ENCODE assay signal across 13 cellular contexts in genomic region chr22:39690901-39691620, GRCh38.
DNase-seq lines count a peak whose midpoint lies in the region; ATAC-seq and TF ChIP-seq lines count a peak whose summit lies in the region.
"Had no signal": no experiment of that assay in that cellular context is flagged by ENCODE, and none has a peak within 500 bp of the region (broad histone marks: within the 10 kb centered on the region; RNA-seq: fewer than 3 reads in every experiment).

No MANE protein-coding gene starts in this region.

- H3K9me3 ChIP-seq in A673 (ENCODE audit: low read depth, low read length, poor library complexity, severe bottlenecking) (no peaks in the 10 kb centered on the region), neuronal stem cell (replicated peaks in 1 of 2; ENCODE audit: control insufficient read depth in 2 of 2, insufficient read depth in 1 of 2, low read depth in 1 of 2, low read length in 2 of 2) (no peaks in the 10 kb centered on the region)
- H3K9me3 ChIP-seq: transverse colon had no signal

- peak overlapping the region; percentile 95 for H2AK5ac ChIP-seq in neuronal stem cell (ENCODE audit: low read depth, low read length)

- no peaks in the 10 kb centered on the region for H3K79me2 ChIP-seq in GM23338 (replicated peaks; ENCODE audit: insufficient read depth)

- BruUV-seq in A673 (replicated peaks; lab: Mats Ljungman, UMichigan) = no TSS peak

- TF ChIP-seq CTCF in A673 (conservative IDR thresholded peaks at IDR 0.05; ENCODE audit: low read depth, low read length) (no peak), GM23338 (conservative IDR thresholded peaks at IDR 0.05; ENCODE audit: low read depth in 2 of 2) (no peak)

- H3K27me3 Mint-ChIP-seq in GM23338 (ENCODE audit: insufficient read depth, low read depth, poor library complexity) = peaks cover 8% of the 10 kb centered on the region

- H3K9me2 ChIP-seq in GM23338 (ENCODE audit: insufficient read depth) = no peaks in the 10 kb centered on the region

- no peaks in the 10 kb centered on the region for H3K36me3 Mint-ChIP-seq in GM23338 (ENCODE audit: low read depth)
- H3K36me3 Mint-ChIP-seq: CD8-positive, alpha-beta memory T cell had no signal

- H3K4me2 ChIP-seq in GM23338 (0 out of 2 replicates have a peak overlapping the region, but pooled peaks have one; percentile 41), neuronal stem cell (ENCODE audit: insufficient read depth, low read length, poor library complexity, severe bottlenecking) (no peak overlapping the region)

- H4K91ac ChIP-seq in neuronal stem cell (ENCODE audit: low read depth, low read length, poor library complexity) = no peak overlapping the region

- H3K27ac ChIP-seq in A673 (ENCODE audit: low read depth, low read length, poor library complexity, severe bottlenecking) (no peak overlapping the region), GM23338 (ENCODE audit: low read depth) (no peak overlapping the region), neuronal stem cell (replicated peaks; ENCODE audit: low read length) (no peak overlapping the region)
- H3K27ac ChIP-seq: skin epidermis, transverse colon had no signal

- no peaks in the 10 kb centered on the region for H3F3A ChIP-seq in GM23338 (replicated peaks; ENCODE audit: low read depth)

- H3K9me3 Mint-ChIP-seq in GM23338 = no peaks in the 10 kb centered on the region

- peak overlapping the region; percentile 90 for H3K18ac ChIP-seq in neuronal stem cell (ENCODE audit: low read length)

- H3K14ac ChIP-seq in neuronal stem cell (ENCODE audit: low read length) = peak overlapping the region; percentile 78

- no peak overlapping the region for H4K8ac ChIP-seq in neuronal stem cell (ENCODE audit: low read depth, low read length)

- CTCF ChIA-PET in A673 (lab: Charles Lee) = no interaction called here

- H3K23ac ChIP-seq in neuronal stem cell (ENCODE audit: low read depth, low read length, poor library complexity) = no peak overlapping the region

- H2BK15ac ChIP-seq in neuronal stem cell (ENCODE audit: low read length) = peak overlapping the region; percentile 92

- peak overlapping the region; percentile 85 for H2AFZ ChIP-seq in GM23338
- peak overlapping the region; percentile 80 for H2AFZ ChIP-seq in neuronal stem cell (ENCODE audit: low read length)

- H3K79me1 ChIP-seq in neuronal stem cell (ENCODE audit: low read depth, low read length) = no peaks in the 10 kb centered on the region

- H2BK5ac ChIP-seq in neuronal stem cell (ENCODE audit: low read length) = no peak overlapping the region

- POLR2A ChIA-PET in A673 (lab: Charles Lee; ENCODE audit: low non-redundant PET) = no interaction called here

- peak overlapping the region; percentile 26 for H3K9ac ChIP-seq in neuronal stem cell (ENCODE audit: low read depth, low read length, poor library complexity)

- H3K27me3 ChIP-seq in A673 (replicated peaks; ENCODE audit: insufficient read depth, low read depth, low read length, poor library complexity) (no peaks in the 10 kb centered on the region), GM23338 (ENCODE audit: insufficient read depth) (no peaks in the 10 kb centered on the region), neuronal stem cell (ENCODE audit: control insufficient read depth in 3 of 3, insufficient read depth in 3 of 3, low read depth in 1 of 3, low read length in 3 of 3) (peaks cover 0 to 11% (median 0%) of the 10 kb centered on the region in 3 experiments)

- H3K4me1 ChIP-seq in A673 (ENCODE audit: insufficient read depth, low read length, poor library complexity, severe bottlenecking) (peaks cover 22% of the 10 kb centered on the region), GM23338 (ENCODE audit: insufficient read depth) (no peaks in the 10 kb centered on the region), neuronal stem cell (ENCODE audit: control insufficient read depth in 2 of 2, insufficient read depth in 1 of 2, low read depth in 1 of 2, low read length in 2 of 2) (peaks cover 15 to 20% of the 10 kb centered on the region in 2 donors)
- H3K4me1 ChIP-seq: transverse colon had no signal

- H3K4ac ChIP-seq in neuronal stem cell (ENCODE audit: low read length) = no peak overlapping the region

- peak; percentile 70 for ATAC-seq in GM23338
- no peak for ATAC-seq in GM21526 (IDR thresholded peaks at IDR 0.05; ENCODE audit: low FRiP score, unreplicated experiment)
- no peak for ATAC-seq in HG03571 (IDR thresholded peaks at IDR 0.05; ENCODE audit: unreplicated experiment)
- no peak for ATAC-seq in HG02759 (IDR thresholded peaks at IDR 0.05; ENCODE audit: unreplicated experiment)

- H3K36me3 ChIP-seq in A673 (ENCODE audit: insufficient read depth, low read length, poor library complexity, severe bottlenecking) = no peaks in the 10 kb centered on the region
- no peaks in the 10 kb centered on the region for H3K36me3 ChIP-seq in GM23338 (ENCODE audit: insufficient read depth)
- H3K36me3 ChIP-seq in neuronal stem cell (replicated peaks in 1 of 2; ENCODE audit: control insufficient read depth in 2 of 2, insufficient read depth in 2 of 2, low read length in 2 of 2) = no peaks in the 10 kb centered on the region
- H3K36me3 ChIP-seq: transverse colon had no signal

- H3K4me1 Mint-ChIP-seq in GM23338 = peaks cover 10% of the 10 kb centered on the region; the same call in 1 of the 3 replicates

- H3K27ac Mint-ChIP-seq in GM23338 = no peak overlapping the region
- H3K27ac Mint-ChIP-seq: CD8-positive, alpha-beta memory T cell had no signal

- intact Hi-C loops in A673 (cut with micrococcal nuclease; ENCODE audit: unreplicated experiment) = no loop called here

- peak overlapping the region; percentile 68 for H2BK120ac ChIP-seq in neuronal stem cell (ENCODE audit: low read depth, low read length)

- H2BK12ac ChIP-seq in neuronal stem cell (ENCODE audit: low read length) = peak overlapping the region; percentile 79

- no peak overlapping the region for H3K4me3 Mint-ChIP-seq in GM23338
- H3K4me3 Mint-ChIP-seq: CD8-positive, alpha-beta memory T cell had no signal

- H3K4me3 ChIP-seq in A673 (ENCODE audit: low read depth, low read length, poor library complexity, severe bottlenecking) (no peak overlapping the region), GM23338 (no peak overlapping the region), neuronal stem cell (ENCODE audit: low read length in 2 of 2) (no peak overlapping the region)
- H3K4me3 ChIP-seq: skin epidermis, transverse colon had no signal

- H4K20me1 ChIP-seq in GM23338 (replicated peaks; ENCODE audit: insufficient read depth) = no peaks in the 10 kb centered on the region

- DNase-seq in A673 (ENCODE audit: low spot score) (peak; percentile 38), GM23338 (ENCODE audit: low spot score) (peak; percentile 74), anterior cingulate cortex (lab: John Stamatoyannopoulos, UW) (peak in 38 of 58 donors; percentile 5 to 73 (median 34)), neuronal stem cell (ENCODE audit: low spot score) (peak; percentile 66), NCI-H446 treated with DMSO at 0.1 percent for 48 hours (lab: John Stamatoyannopoulos, UW) (no peak)
- DNase-seq: CD8-positive, alpha-beta memory T cell; central memory CD4-positive, alpha-beta T cell; mesenchymal stem cell; transverse colon had no signal

- WGBS in neuronal stem cell (ENCODE audit: extremely low coverage in 2 of 2, insufficient read length in 2 of 2, insufficient replicate concordance in 1 of 2), 2 donors = no CpG with 5 or more reads among the region's 25 CpGs

TF ChIP-seq in GM23338, 12 proteins besides CTCF, POLR2A, EP300 and RAD21:
- TF ChIP-seq CREB1 (CRISPR knock-in tag; IDR thresholded peaks at IDR 0.05; ENCODE audit: low read depth) (no peak), STAT1 (IDR thresholded peaks at IDR 0.05; ENCODE audit: unreplicated experiment) (no peak), EZH2phosphoT487 (IDR thresholded peaks at IDR 0.05; ENCODE audit: unreplicated experiment) (no peak), EZH2 (IDR thresholded peaks at IDR 0.05; ENCODE audit: low read depth, unreplicated experiment) (no peak)
TF ChIP-seq in GM23338: peak in this region for 0.
